Comparison of ENCODE assay signal across 1 cellular context in the genomic region with DNA sequence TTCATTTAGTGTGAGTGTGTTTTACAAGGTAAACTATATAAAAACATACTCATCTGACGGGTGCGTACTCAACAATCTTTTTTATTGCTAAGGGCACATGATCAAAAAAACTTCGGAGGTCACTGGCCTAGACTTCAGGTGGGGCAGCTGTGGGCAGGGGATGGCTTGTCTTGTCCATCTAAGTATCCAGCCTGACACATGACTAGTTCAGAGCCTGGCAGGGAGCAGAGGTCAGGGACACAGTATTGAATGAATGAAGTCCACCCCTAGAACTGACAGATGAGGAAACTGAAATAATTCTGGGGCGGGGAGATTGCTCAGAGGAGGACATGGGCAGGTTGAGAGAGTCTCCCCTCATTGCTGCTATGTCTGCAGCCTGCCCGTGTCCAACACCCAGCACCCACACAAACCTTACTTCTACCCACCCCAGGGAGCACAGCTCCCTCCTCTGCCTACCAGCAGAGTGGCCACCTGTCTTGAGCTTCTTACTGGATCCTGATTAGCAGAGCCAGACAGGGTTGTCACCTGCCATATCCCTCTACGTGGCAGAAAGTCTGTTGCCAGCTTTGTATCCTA.
A peak's percentile ranks its signal among the peaks of the same experiment; 100 is the strongest.
TF ChIP-seq lines count a peak whose summit lies in the region.

No MANE protein-coding gene starts in this region.

TF ChIP-seq in K562, 482 proteins besides CTCF, POLR2A, EP300 and RAD21:
- TF ChIP-seq SRF (CRISPR knock-in tag; IDR thresholded peaks at IDR 0.05), result no peak
- TF ChIP-seq, protein P1, sequence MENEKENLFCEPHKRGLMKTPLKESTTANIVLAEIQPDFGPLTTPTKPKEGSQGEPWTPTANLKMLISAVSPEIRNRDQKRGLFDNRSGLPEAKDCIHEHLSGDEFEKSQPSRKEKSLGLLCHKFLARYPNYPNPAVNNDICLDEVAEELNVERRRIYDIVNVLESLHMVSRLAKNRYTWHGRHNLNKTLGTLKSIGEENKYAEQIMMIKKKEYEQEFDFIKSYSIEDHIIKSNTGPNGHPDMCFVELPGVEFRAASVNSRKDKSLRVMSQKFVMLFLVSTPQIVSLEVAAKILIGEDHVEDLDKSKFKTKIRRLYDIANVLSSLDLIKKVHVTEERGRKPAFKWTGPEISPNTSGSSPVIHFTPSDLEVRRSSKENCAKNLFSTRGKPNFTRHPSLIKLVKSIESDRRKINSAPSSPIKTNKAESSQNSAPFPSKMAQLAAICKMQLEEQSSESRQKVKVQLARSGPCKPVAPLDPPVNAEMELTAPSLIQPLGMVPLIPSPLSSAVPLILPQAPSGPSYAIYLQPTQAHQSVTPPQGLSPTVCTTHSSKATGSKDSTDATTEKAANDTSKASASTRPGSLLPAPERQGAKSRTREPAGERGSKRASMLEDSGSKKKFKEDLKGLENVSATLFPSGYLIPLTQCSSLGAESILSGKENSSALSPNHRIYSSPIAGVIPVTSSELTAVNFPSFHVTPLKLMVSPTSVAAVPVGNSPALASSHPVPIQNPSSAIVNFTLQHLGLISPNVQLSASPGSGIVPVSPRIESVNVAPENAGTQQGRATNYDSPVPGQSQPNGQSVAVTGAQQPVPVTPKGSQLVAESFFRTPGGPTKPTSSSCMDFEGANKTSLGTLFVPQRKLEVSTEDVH (IDR thresholded peaks at IDR 0.05; ENCODE audit: low read depth, partially characterized antibody), result no peak
- 0 out of 2 replicates have a peak, but pooled peaks have one; percentile 24 for TF ChIP-seq MTF1 (CRISPR knock-in tag; IDR thresholded peaks at IDR 0.05; ENCODE audit: borderline replicate concordance)
- TF ChIP-seq ZNF24 (IDR thresholded peaks at IDR 0.05), result 0 out of 2 replicates have a peak, but pooled peaks have one; percentile 34
- TF ChIP-seq, protein P2, sequence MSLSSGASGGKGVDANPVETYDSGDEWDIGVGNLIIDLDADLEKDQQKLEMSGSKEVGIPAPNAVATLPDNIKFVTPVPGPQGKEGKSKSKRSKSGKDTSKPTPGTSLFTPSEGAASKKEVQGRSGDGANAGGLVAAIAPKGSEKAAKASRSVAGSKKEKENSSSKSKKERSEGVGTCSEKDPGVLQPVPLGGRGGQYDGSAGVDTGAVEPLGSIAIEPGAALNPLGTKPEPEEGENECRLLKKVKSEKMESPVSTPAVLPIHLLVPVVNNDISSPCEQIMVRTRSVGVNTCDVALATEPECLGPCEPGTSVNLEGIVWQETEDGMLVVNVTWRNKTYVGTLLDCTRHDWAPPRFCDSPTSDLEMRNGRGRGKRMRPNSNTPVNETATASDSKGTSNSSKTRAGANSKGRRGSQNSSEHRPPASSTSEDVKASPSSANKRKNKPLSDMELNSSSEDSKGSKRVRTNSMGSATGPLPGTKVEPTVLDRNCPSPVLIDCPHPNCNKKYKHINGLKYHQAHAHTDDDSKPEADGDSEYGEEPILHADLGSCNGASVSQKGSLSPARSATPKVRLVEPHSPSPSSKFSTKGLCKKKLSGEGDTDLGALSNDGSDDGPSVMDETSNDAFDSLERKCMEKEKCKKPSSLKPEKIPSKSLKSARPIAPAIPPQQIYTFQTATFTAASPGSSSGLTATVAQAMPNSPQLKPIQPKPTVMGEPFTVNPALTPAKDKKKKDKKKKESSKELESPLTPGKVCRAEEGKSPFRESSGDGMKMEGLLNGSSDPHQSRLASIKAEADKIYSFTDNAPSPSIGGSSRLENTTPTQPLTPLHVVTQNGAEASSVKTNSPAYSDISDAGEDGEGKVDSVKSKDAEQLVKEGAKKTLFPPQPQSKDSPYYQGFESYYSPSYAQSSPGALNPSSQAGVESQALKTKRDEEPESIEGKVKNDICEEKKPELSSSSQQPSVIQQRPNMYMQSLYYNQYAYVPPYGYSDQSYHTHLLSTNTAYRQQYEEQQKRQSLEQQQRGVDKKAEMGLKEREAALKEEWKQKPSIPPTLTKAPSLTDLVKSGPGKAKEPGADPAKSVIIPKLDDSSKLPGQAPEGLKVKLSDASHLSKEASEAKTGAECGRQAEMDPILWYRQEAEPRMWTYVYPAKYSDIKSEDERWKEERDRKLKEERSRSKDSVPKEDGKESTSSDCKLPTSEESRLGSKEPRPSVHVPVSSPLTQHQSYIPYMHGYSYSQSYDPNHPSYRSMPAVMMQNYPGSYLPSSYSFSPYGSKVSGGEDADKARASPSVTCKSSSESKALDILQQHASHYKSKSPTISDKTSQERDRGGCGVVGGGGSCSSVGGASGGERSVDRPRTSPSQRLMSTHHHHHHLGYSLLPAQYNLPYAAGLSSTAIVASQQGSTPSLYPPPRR (CRISPR knock-in tag; IDR thresholded peaks at IDR 0.05; ENCODE audit: borderline replicate concordance), result 0 out of 2 replicates have a peak, but pooled peaks have one; percentile 9
TF ChIP-seq in K562: peak in this region for 3.
